Comparison of ENCODE assay signal across 24 cellular contexts in the genomic region with DNA sequence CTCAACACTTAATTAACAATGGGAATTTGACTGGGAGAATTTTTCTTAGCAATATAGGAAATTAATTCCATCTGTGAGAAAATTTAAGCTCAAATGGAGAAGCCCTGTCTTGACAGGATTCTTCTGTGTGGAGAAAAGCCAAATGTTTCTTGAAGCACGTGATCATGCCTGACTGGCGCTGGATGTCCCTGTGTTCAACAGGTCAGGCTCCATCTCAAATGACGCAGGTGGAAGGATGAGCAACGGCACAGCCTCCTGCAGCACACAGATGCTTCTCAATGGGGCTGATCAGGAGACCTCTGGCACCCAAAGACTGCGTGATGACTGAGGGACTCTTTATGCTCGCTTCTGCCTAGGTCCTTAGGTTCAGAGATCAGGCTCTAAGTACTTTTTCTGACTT.
A peak's percentile ranks its signal among the peaks of the same experiment; 100 is the strongest.
DNase-seq lines count a peak whose midpoint lies in the region; ATAC-seq lines count a peak whose summit lies in the region.
"Had no signal": no experiment of that assay in that cellular context is flagged by ENCODE, and none has a peak within 500 bp of the region (broad histone marks: within the 10 kb centered on the region; RNA-seq: fewer than 3 reads in every experiment).

No MANE protein-coding gene starts in this region.

- intact Hi-C loops in left ventricle myocardium superior (cut with micrococcal nuclease): loop anchor here (10.0 kb wide), 1 partner anchor 81 kb away; no protein-coding TSS in a partner anchor

- DNase-seq in DMS153 treated with DMSO at 0.1 percent for 48 hours (lab: John Stamatoyannopoulos, UW; ENCODE audit: unreplicated experiment) (peak; percentile 74), G401 (ENCODE audit: low spot score) (peak; percentile 83), NCI-H2029 treated with DMSO at 0.1 percent for 48 hours (lab: John Stamatoyannopoulos, UW) (peak; percentile 66), SHP77 (lab: John Stamatoyannopoulos, UW) (peak; percentile 71 to 80), HCEC 1CT (no peak), left ventricle myocardium superior (no peak)
- DNase-seq: activated CD4-positive, alpha-beta T cell treated with anti-CD3 and anti-CD28 coated beads, Interleukin-2, amount 50 U/mL, for 4 hours; activated CD8-positive, alpha-beta memory T cell treated with anti-CD3 and anti-CD28 coated beads, Interleukin-2, amount 50 U/mL, for 4 hours; CD4-positive, alpha-beta memory T cell; central memory CD4-positive, alpha-beta T cell; EL; heart right ventricle; left cardiac atrium; mesendoderm; naive B cell; NCI-H446 treated with DMSO at 0.1 percent for 48 hours; occipital lobe; stimulated activated CD4-positive, alpha-beta T cell treated with anti-CD3 and anti-CD28 coated beads, Interleukin-1b, Interleukin-23, amount 100 ng/mL, for 48 hours; T-helper 9 cell had no signal

- in situ Hi-C loops in G401 (cut with HindIII; ENCODE audit: low sequenced_read_pairs): no loop called here

- ATAC-seq in HG02870 (IDR thresholded peaks at IDR 0.05; ENCODE audit: unreplicated experiment): no peak
- ATAC-seq in left ventricle myocardium superior: no peak
- ATAC-seq: activated naive CD4-positive, alpha-beta T cell treated with anti-CD3 and anti-CD28 coated beads, Interleukin-2, amount 50 U/mL, for 72 hours; activated T-helper 17 cell treated with anti-CD3 and anti-CD28 coated beads, Interleukin-2, amount 50 U/mL, for 72 hours; GM23338; heart right ventricle; left cardiac atrium; stimulated activated effector memory CD8-positive, alpha-beta T cell treated with anti-CD3 and anti-CD28 coated beads, Interleukin-12 subunit alpha, Interleukin-12 subunit beta, amount 100 ng/mL, for 72 hours had no signal

Comparison
In these comparisons a context has a peak if more than half of its experiments do, and no peak if none do; other contexts are left out.
1. DNase-seq: peak in DMS153 treated with DMSO at 0.1 percent for 48 hours (single experiment), G401 (single experiment), NCI-H2029 treated with DMSO at 0.1 percent for 48 hours (single experiment) and SHP77 (2 of 2); none in HCEC 1CT (single experiment) and left ventricle myocardium superior (single experiment).